In genomic region chr10:71191019-71191418, GRCh38 we compare ENCODE assay signal across 28 cellular contexts.
"Had no signal": no experiment of that assay in that cellular context is flagged by ENCODE, and none has a peak within 500 bp of the region (broad histone marks: within the 10 kb centered on the region; RNA-seq: fewer than 3 reads in every experiment).

No MANE protein-coding gene starts in this region.

- H3K4me3 ChIP-seq: lower lobe of right lung, neural progenitor cell, right atrium auricular region, right lobe of liver, smooth muscle cell, tibial nerve, uterus had no signal

- H3K4me3 Mint-ChIP-seq: mesothelial cell of epicardium; naive B cell; natural killer cell; nephron progenitor cell; neural progenitor cell; stimulated activated memory B cell treated with anti-CD40 and anti-IgM and Interleukin-4, amounts not matched to agents 10 μg/mL and 1 μg/mL and 100 μg/mL, for 72 hours; stimulated activated naive CD8-positive, alpha-beta T cell treated with anti-CD3 and anti-CD28 coated beads, Interleukin-15, amount 100 ng/mL, for 72 hours; type B pancreatic cell had no signal

- H3K27ac ChIP-seq: lower lobe of right lung, neural progenitor cell, neutrophil, parathyroid adenoma, right atrium auricular region, right lobe of liver, tibial nerve, uterus had no signal

- H2AFZ ChIP-seq: parathyroid adenoma had no signal

- H3K27ac Mint-ChIP-seq: mesothelial cell of epicardium; natural killer cell; nephron progenitor cell; neural progenitor cell; stimulated activated memory B cell treated with anti-CD40 and anti-IgM and Interleukin-4, amounts not matched to agents 10 μg/mL and 1 μg/mL and 100 μg/mL, for 72 hours; stimulated activated naive CD8-positive, alpha-beta T cell treated with anti-CD3 and anti-CD28 coated beads, Interleukin-15, amount 100 ng/mL, for 72 hours; type B pancreatic cell had no signal

- H3K4me1 Mint-ChIP-seq: naive B cell; natural killer cell; stimulated activated memory B cell treated with anti-CD40 and anti-IgM and Interleukin-4, amounts not matched to agents 10 μg/mL and 1 μg/mL and 100 μg/mL, for 72 hours; stimulated activated naive CD8-positive, alpha-beta T cell treated with anti-CD3 and anti-CD28 coated beads, Interleukin-15, amount 100 ng/mL, for 72 hours had no signal

- H3K79me2 ChIP-seq: parathyroid adenoma had no signal

- H3K9me3 Mint-ChIP-seq: mesothelial cell of epicardium; natural killer cell; neural progenitor cell; stimulated activated memory B cell treated with anti-CD40 and anti-IgM and Interleukin-4, amounts not matched to agents 10 μg/mL and 1 μg/mL and 100 μg/mL, for 72 hours; stimulated activated naive CD8-positive, alpha-beta T cell treated with anti-CD3 and anti-CD28 coated beads, Interleukin-15, amount 100 ng/mL, for 72 hours; type B pancreatic cell had no signal

- H3K27me3 Mint-ChIP-seq: stimulated activated naive CD8-positive, alpha-beta T cell treated with anti-CD3 and anti-CD28 coated beads, Interleukin-15, amount 100 ng/mL, for 72 hours had no signal

- H3K9ac ChIP-seq: neural progenitor cell, parathyroid adenoma had no signal

- H3K9me3 ChIP-seq: lower lobe of right lung, neutrophil, right atrium auricular region, right lobe of liver, uterus had no signal

- DNase-seq: hippocampal formation; kidney; left colon; lower lobe of right lung; mammary epithelial cell; mesenchymal stem cell; naive B cell; natural killer cell; occipital lobe; right lobe of liver; stimulated activated CD4-positive, alpha-beta T cell treated with anti-CD3 and anti-CD28 coated beads, Interleukin-1b, Interleukin-23, amount 100 ng/mL, for 48 hours; stimulated activated CD4-positive, alpha-beta T cell treated with anti-CD3 and anti-CD28 coated beads, Interleukin-2, amount 100 ng/mL, for 48 hours; stimulated activated CD4-positive, alpha-beta T cell treated with anti-CD3 and anti-CD28 coated beads, Interleukin-4, amount 100 ng/mL, for 4 hours; stimulated activated CD8-positive, alpha-beta memory T cell treated with anti-CD3 and anti-CD28 coated beads, Interleukin-4, amount 100 ng/mL, for 48 hours; stimulated activated naive CD4-positive, alpha-beta T cell treated with Interleukin-2 at 50 U/mL for 16 hours; stimulated activated naive CD8-positive, alpha-beta T cell treated with anti-CD3 and anti-CD28 coated beads, Interleukin-15, amount 100 ng/mL, for 72 hours; substantia nigra; uterus had no signal

- H3K36me3 Mint-ChIP-seq: mesothelial cell of epicardium; naive B cell; natural killer cell; neural progenitor cell; stimulated activated memory B cell treated with anti-CD40 and anti-IgM and Interleukin-4, amounts not matched to agents 10 μg/mL and 1 μg/mL and 100 μg/mL, for 72 hours; type B pancreatic cell had no signal

- H3K36me3 ChIP-seq: lower lobe of right lung, neural progenitor cell, neutrophil, right atrium auricular region, right lobe of liver, tibial nerve, uterus had no signal

- H3K27me3 ChIP-seq: neural progenitor cell, right atrium auricular region, right lobe of liver, tibial nerve, uterus had no signal

- H3K4me2 ChIP-seq: neural progenitor cell, smooth muscle cell had no signal

- H3K4me1 ChIP-seq: neural progenitor cell, parathyroid adenoma, right lobe of liver had no signal

- ATAC-seq: left colon; lower lobe of right lung; natural killer cell; right lobe of liver; stimulated activated memory B cell treated with anti-CD40 and anti-IgM and Interleukin-4, amounts not matched to agents 10 μg/mL and 1 μg/mL and 100 μg/mL, for 72 hours; stimulated activated naive CD8-positive, alpha-beta T cell treated with anti-CD3 and anti-CD28 coated beads, Interleukin-15, amount 100 ng/mL, for 72 hours had no signal
